Comparison of ENCODE assay signal across 1 cellular context in the genomic region with DNA sequence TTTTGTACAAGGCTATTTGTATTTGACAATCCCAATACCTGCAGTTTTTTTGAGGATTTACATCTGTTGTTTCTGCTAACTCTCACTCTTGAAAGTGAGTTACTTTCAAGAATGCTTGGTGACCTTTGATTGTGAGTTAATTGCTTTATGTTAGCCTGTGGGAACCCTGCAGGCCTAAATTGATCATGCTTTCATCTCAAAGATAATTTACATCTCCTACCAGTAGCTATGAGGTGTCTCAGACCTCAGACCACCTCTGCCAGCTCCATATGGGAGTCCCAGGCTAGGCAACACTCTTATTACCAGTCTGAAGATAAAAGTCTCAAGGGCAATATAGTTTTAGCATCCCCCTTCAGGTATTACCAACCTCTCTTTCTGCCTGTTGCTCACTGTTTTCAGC.
TF ChIP-seq lines count a peak whose summit lies in the region.

No MANE protein-coding gene starts in this region.

TF ChIP-seq in HepG2, 621 proteins besides CTCF, POLR2A, EP300 and RAD21:
- TF ChIP-seq ZNF776 (CRISPR knock-in tag; IDR thresholded peaks at IDR 0.05) (no peak), RBM22 (optimal IDR thresholded peaks at IDR 0.05; ENCODE audit: low read length) (peak; percentile 27)
